ENCODE assay signal across 10 cellular contexts in the genomic region with DNA sequence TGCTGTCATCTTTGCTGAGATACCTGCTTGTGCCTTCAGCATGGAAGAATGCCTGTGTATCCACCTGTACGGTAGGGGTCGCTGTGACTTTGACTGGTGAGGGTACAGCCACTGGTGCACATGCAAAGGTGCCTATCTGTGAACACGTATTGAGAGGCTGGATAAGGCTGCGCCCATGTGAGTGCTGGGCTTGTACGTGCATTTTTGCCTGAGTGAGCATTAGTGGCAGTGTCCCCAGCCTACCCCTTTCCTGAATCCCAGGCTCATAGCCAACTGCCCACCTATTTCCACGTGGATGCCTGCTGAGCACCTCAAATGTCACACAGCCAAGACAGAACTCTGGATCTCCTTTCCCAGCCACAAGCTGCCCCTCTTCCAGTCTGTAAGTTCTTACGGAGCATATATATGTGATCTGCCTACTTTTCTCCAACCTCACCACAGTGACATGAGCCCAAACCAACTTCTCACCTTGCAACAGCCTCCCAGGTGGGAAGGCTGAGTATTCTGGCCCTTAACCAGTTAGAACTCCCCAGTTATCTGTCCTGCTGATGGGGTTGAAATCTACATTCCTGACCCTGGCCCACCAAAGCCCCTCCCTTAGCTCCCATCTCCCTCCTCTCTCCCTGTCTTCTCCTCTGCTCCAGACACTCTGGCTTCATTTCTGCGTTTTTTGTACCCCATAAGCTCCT. TPM values are rescaled to one million over a fixed set of nuclear protein-coding genes. Genes with fewer than 3 reads are reported as not detected.
DNase-seq lines count a peak whose midpoint lies in the region; ATAC-seq and TF ChIP-seq lines count a peak whose summit lies in the region.
"Had no signal": no experiment of that assay in that cellular context is flagged by ENCODE, and none has a peak within 500 bp of the region (broad histone marks: within the 10 kb centered on the region; RNA-seq: fewer than 3 reads in every experiment).

No MANE protein-coding gene starts in this region.

- H3K27me3 ChIP-seq in H9 (ENCODE audit: insufficient read depth, low read length), result no peaks in the 10 kb centered on the region
- H3K27me3 ChIP-seq in mucosa of stomach (ENCODE audit: control insufficient read depth, insufficient read depth, low read length), result no peaks in the 10 kb centered on the region
- peaks cover 0 to 34% (median 9%) of the 10 kb centered on the region in 45 donors for H3K27me3 ChIP-seq in dorsolateral prefrontal cortex

- no peak for ATAC-seq in left lobe of liver

- peaks cover 7% of the 10 kb centered on the region for H3K27me3 Mint-ChIP-seq in H9 (ENCODE audit: low read depth)

- peaks cover 37 to 47% of the 10 kb centered on the region in 2 experiments for H3K4me1 Mint-ChIP-seq in H9

- no peak overlapping the region for H4K91ac ChIP-seq in H9 (ENCODE audit: insufficient read length, low read depth, low read length)

- H4K5ac ChIP-seq in H9 (ENCODE audit: insufficient read length, low read depth, low read length), result no peak overlapping the region

- no peaks in the 10 kb centered on the region for H3K79me2 ChIP-seq in H9 (ENCODE audit: insufficient read depth, low read length)

- no peaks in the 10 kb centered on the region for H4K20me1 ChIP-seq in H9 (ENCODE audit: control insufficient read depth, insufficient read depth, insufficient read length)

- H3K79me1 ChIP-seq in H9 (ENCODE audit: insufficient read depth, low read depth, low read length, poor library complexity, severe bottlenecking), result no peaks in the 10 kb centered on the region

- H3K4me3 Mint-ChIP-seq in H9, result peak overlapping the region in 1 of 2 experiments; percentile 76; a peak in 2 of 5 replicates

- H3T11ph ChIP-seq in H9 (ENCODE audit: low read length), result no peak overlapping the region

- TF ChIP-seq CTCF in AG09309 (IDR thresholded peaks at IDR 0.05; ENCODE audit: control insufficient read depth, insufficient read depth, low read depth, low read length, missing control alignments) (peak; percentile 5), H9 (conservative IDR thresholded peaks at IDR 0.05) (peak; percentile 78), cardiac fibroblast (IDR thresholded peaks at IDR 0.05; ENCODE audit: low read depth, low read length) (peak; percentile 4), dorsolateral prefrontal cortex (IDR thresholded peaks at IDR 0.05 in 54 of 56, conservative IDR thresholded peaks at IDR 0.05 in 2 of 56; ENCODE audit: low read depth in 1 of 56, partially characterized antibody in 56 of 56) (no peak)

- H3K56ac ChIP-seq in H9 (ENCODE audit: insufficient read length, low read depth, low read length), result no peak overlapping the region

- intact Hi-C loops in dorsolateral prefrontal cortex (cut with DNase I), result no loop called here

- H2AK5ac ChIP-seq in H9 (ENCODE audit: insufficient read length, low read length), result no peak overlapping the region

- no peak overlapping the region for H2AFZ ChIP-seq in H9 (ENCODE audit: low read length)

- H3K9me3 ChIP-seq in H9 (ENCODE audit: control insufficient read depth, low read depth, low read length), result peaks cover 6% of the 10 kb centered on the region
- H3K9me3 ChIP-seq in mucosa of stomach (ENCODE audit: control insufficient read depth, low read length), result no peaks in the 10 kb centered on the region

- H3K14ac ChIP-seq in H9 (ENCODE audit: insufficient read depth, low read length), result no peak overlapping the region

- no peak overlapping the region for H2BK5ac ChIP-seq in H9 (ENCODE audit: insufficient read length, low read length)

- H2BK20ac ChIP-seq in H9 (ENCODE audit: low read depth, low read length, poor library complexity, severe bottlenecking), result no peak overlapping the region

- no peak overlapping the region for H3K18ac ChIP-seq in H9 (ENCODE audit: insufficient read length, low read depth, low read length)

- H3K23me2 ChIP-seq in H9 (ENCODE audit: insufficient read length, low read depth, low read length, poor library complexity, severe bottlenecking), result peaks cover 5% of the 10 kb centered on the region

- no peak overlapping the region for H2BK12ac ChIP-seq in H9 (ENCODE audit: insufficient read length, low read depth, low read length)

- DNase-seq in AG09309 (ENCODE audit: low read depth) (no peak), H9 (peak; percentile 78), cardiac fibroblast (ENCODE audit: low read depth in 2 of 2) (no peak), dorsolateral prefrontal cortex (no peak), kidney glomerular epithelial cell (lab: John Stamatoyannopoulos, UW) (no peak), left lobe of liver (ENCODE audit: low spot score) (no peak), caudate nucleus (lab: John Stamatoyannopoulos, UW) (no peak)
- DNase-seq: effector CD4-positive, alpha-beta T cell had no signal

- no CpG with 5 or more reads among the region's 8 CpGs for WGBS in H9 (ENCODE audit: extremely low coverage, insufficient read length, low lambda C conversion rate)

- peak overlapping the region in 1 of 3 experiments; percentile 52; a peak in 1 of 7 replicates for H3K27ac Mint-ChIP-seq in H9
- H3K27ac Mint-ChIP-seq: memory B cell had no signal

- no peaks in the 10 kb centered on the region; the same call in 1 of the 2 replicates for H3K4me1 ChIP-seq in H9 (ENCODE audit: insufficient read depth, low read length)
- peaks cover 37% of the 10 kb centered on the region for H3K4me1 ChIP-seq in mucosa of stomach (ENCODE audit: control insufficient read depth, insufficient read depth, low read length)

- no peak overlapping the region for H3K4me2 ChIP-seq in H9 (ENCODE audit: insufficient read depth, insufficient read length, low read length)

- no peak overlapping the region for H3K23ac ChIP-seq in H9 (ENCODE audit: insufficient read length, low read depth, low read length)

- H3K27ac ChIP-seq in H9 (ENCODE audit: insufficient read length, low read depth, low read length), result no peak overlapping the region
- peak overlapping the region in 1 of 59 donors; percentile 77 for H3K27ac ChIP-seq in dorsolateral prefrontal cortex
- H3K27ac ChIP-seq in caudate nucleus (ENCODE audit: low read depth, low read length), result no peak overlapping the region

- no peak overlapping the region for H2BK120ac ChIP-seq in H9 (ENCODE audit: low read depth, low read length, poor library complexity, severe bottlenecking)

- H3K4me3 ChIP-seq in AG09309 (ENCODE audit: control insufficient read depth, low read depth, low read length) (no peak overlapping the region), cardiac fibroblast (replicated peaks in 1 of 2; ENCODE audit: low read depth in 2 of 2, low read length in 2 of 2) (no peak overlapping the region), mucosa of stomach (ENCODE audit: low read length) (peak overlapping the region; percentile 86), dorsolateral prefrontal cortex (no peak overlapping the region)

- no peak overlapping the region for H4K8ac ChIP-seq in H9 (replicated peaks; ENCODE audit: insufficient read length, low read depth, low read length)

- H3K36me3 Mint-ChIP-seq in H9 (ENCODE audit: insufficient read depth in 1 of 3, low read depth in 3 of 3), result peaks cover 3 to 21% (median 4%) of the 10 kb centered on the region in 3 experiments; a peak in 6 of 7 replicates
- H3K36me3 Mint-ChIP-seq: memory B cell had no signal

- H3K36me3 ChIP-seq in mucosa of stomach (ENCODE audit: control insufficient read depth, insufficient read depth, low read length), result no peaks in the 10 kb centered on the region

- peaks cover 13 to 22% of the 10 kb centered on the region in 2 experiments for H3K9me3 Mint-ChIP-seq in H9

- H3K9ac ChIP-seq in H9 (ENCODE audit: extremely low read depth, insufficient read length, low read length) (no peak overlapping the region), mucosa of stomach (ENCODE audit: low read length) (peak overlapping the region; percentile 85)

- no peak overlapping the region for H3K4ac ChIP-seq in H9 (ENCODE audit: low read depth, low read length)

- H2BK15ac ChIP-seq in H9 (ENCODE audit: low read depth, low read length), result no peak overlapping the region

RNA-seq across cellular contexts. Expression of a gene that starts 1.1 kb away (rescaled TPM):
- total RNA-seq in H9 (2021) (8.2 and 9.9 TPM in 2 replicates), dorsolateral prefrontal cortex (10 to 100 TPM in 1 of 120 experiments, 1 to 10 TPM in 119; 1.3 to 11.2 (median 3.6) TPM), left lobe of liver (44.8 TPM)

RNA-seq across cellular contexts. Expression of a gene that starts 19.1 kb away (rescaled TPM):
- 21.1 and 21.5 TPM in 2 replicates for total RNA-seq in H9 (2021)
- total RNA-seq in dorsolateral prefrontal cortex, result 10 to 100 TPM in 119 of 120 experiments, 1 to 10 TPM in 1; 9.6 to 17.8 (median 13.5) TPM
- 3.2 TPM for total RNA-seq in left lobe of liver

RNA-seq across cellular contexts. Expression of a gene that starts 57.1 kb away (rescaled TPM):
- total RNA-seq in H9 (2021) (15.2 and 17.5 TPM in 2 replicates), dorsolateral prefrontal cortex (10 to 100 TPM in 119 of 120 experiments, 1 to 10 TPM in 1; 7.7 to 76.0 (median 26.1) TPM), left lobe of liver (7.1 TPM)

Comparison
In these comparisons a context has a peak if more than half of its experiments do, and no peak if none do; other contexts are left out.
1. CTCF ChIP-seq: peak in AG09309 (single experiment), H9 (single experiment) and cardiac fibroblast (single experiment); none in dorsolateral prefrontal cortex (0 of 56).